Comparison of ENCODE assay signal across 1 cellular context in genomic region chr10:131829156-131829930, GRCh38.
TF ChIP-seq lines count a peak whose summit lies in the region.

No MANE protein-coding gene starts in this region.

TF ChIP-seq in H1, 55 proteins besides CTCF, POLR2A, EP300 and RAD21 (continued from another document):
- TF ChIP-seq ATF2 (IDR thresholded peaks at IDR 0.05; ENCODE audit: low read length) = no peak
- no peak for TF ChIP-seq CHD1 (IDR thresholded peaks at IDR 0.05; ENCODE audit: low read depth, low read length)
- TF ChIP-seq SAP30 (IDR thresholded peaks at IDR 0.05; ENCODE audit: insufficient read depth, insufficient replicate concordance, low read length) = no peak
- no peak for TF ChIP-seq POLR2AphosphoS5 (IDR thresholded peaks at IDR 0.05; ENCODE audit: low read depth, low read length)
- no peak for TF ChIP-seq HDAC6 (IDR thresholded peaks at IDR 0.05; ENCODE audit: low read depth, low read length)
- TF ChIP-seq SIRT6 (IDR thresholded peaks at IDR 0.05; ENCODE audit: low read length) = no peak
- no peak for TF ChIP-seq SP4 (IDR thresholded peaks at IDR 0.05; ENCODE audit: low read length)
- no peak for TF ChIP-seq CBX5 (IDR thresholded peaks at IDR 0.05; ENCODE audit: low read depth, low read length)
- no peak for TF ChIP-seq MAX (IDR thresholded peaks at IDR 0.05)
- TF ChIP-seq TEAD4 (IDR thresholded peaks at IDR 0.05; ENCODE audit: low read depth, low read length) = no peak
- no peak for TF ChIP-seq CEBPB (IDR thresholded peaks at IDR 0.05; ENCODE audit: low read depth, low read length)
